ENCODE assay signal across 17 cellular contexts in the genomic region with DNA sequence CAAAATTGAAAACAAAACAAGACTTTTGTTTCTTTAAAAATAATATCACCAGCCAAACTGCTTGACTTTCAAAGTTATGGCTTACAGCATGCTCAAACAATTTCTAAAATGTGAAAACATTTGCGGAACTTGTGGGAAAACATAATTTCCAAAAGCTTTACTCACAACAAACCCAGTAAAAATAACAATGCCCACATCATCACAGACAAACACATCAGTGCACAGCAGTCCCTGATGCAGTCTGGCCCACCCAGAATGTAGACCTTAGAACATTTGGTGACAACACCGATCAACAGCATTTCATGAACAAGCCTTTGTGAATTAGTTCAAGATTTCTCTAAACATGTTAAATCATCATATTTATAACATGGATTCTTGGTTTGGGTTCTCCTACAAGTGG.
DNase-seq lines count a peak whose midpoint lies in the region; ATAC-seq, FAIRE-seq and TF ChIP-seq lines count a peak whose summit lies in the region.
"Had no signal": no experiment of that assay in that cellular context is flagged by ENCODE, and none has a peak within 500 bp of the region (broad histone marks: within the 10 kb centered on the region; RNA-seq: fewer than 3 reads in every experiment).

No MANE protein-coding gene starts in this region.

- H3K9ac ChIP-seq in astrocyte (ENCODE audit: low read length) = no peak overlapping the region

- no peak overlapping the region for H3K27ac Mint-ChIP-seq in astrocyte (ENCODE audit: unreplicated experiment)
- H3K27ac Mint-ChIP-seq in activated CD8-positive, alpha-beta T cell treated with anti-CD3 and anti-CD28 coated beads, Interleukin-2, amount 10 ng/mL, durations not matched to agents 7 days and 5 days = no peak overlapping the region
- H3K27ac Mint-ChIP-seq: CD4-positive, alpha-beta memory T cell; GM23338 had no signal

- TF ChIP-seq CTCF in AG10803 (conservative IDR thresholded peaks at IDR 0.05; ENCODE audit: low read length) (no peak), astrocyte (IDR thresholded peaks at IDR 0.05; ENCODE audit: insufficient read depth, low read depth, low read length) (no peak)

- H3K4me3 ChIP-seq in AG10803 (ENCODE audit: low read length) = no peak overlapping the region
- H3K4me3 ChIP-seq in astrocyte (ENCODE audit: insufficient read depth, low read depth, low read length) = no peak overlapping the region
- H3K4me3 ChIP-seq: GM23338 had no signal

- H3K27me3 ChIP-seq in astrocyte (ENCODE audit: insufficient read depth, low read length) = no peaks in the 10 kb centered on the region
- H3K27me3 ChIP-seq: BE2C had no signal

- no peaks in the 10 kb centered on the region for H3K9me3 ChIP-seq in astrocyte (ENCODE audit: insufficient read depth, low read depth, low read length)
- H3K9me3 ChIP-seq: BE2C had no signal

- no peak overlapping the region for H3K27ac ChIP-seq in astrocyte (ENCODE audit: low read depth, low read length)
- H3K27ac ChIP-seq: C4-2B had no signal

- no peaks in the 10 kb centered on the region for H3K36me3 ChIP-seq in astrocyte (ENCODE audit: insufficient read depth, low read length)
- H3K36me3 ChIP-seq: BE2C had no signal

- H2AFZ ChIP-seq in astrocyte (ENCODE audit: low read depth, low read length) = no peak overlapping the region
- H2AFZ ChIP-seq: GM23338 had no signal

- no peaks in the 10 kb centered on the region for H3K9me3 Mint-ChIP-seq in astrocyte (ENCODE audit: unreplicated experiment)
- H3K9me3 Mint-ChIP-seq in activated CD8-positive, alpha-beta T cell treated with anti-CD3 and anti-CD28 coated beads, Interleukin-2, amount 10 ng/mL, durations not matched to agents 7 days and 5 days (ENCODE audit: insufficient read depth) = no peaks in the 10 kb centered on the region
- H3K9me3 Mint-ChIP-seq: CD4-positive, alpha-beta memory T cell; GM23338 had no signal

- H3K27me3 Mint-ChIP-seq in astrocyte (ENCODE audit: low read depth, unreplicated experiment) = peaks cover 13% of the 10 kb centered on the region
- peaks cover 2% of the 10 kb centered on the region for H3K27me3 Mint-ChIP-seq in activated CD8-positive, alpha-beta T cell treated with anti-CD3 and anti-CD28 coated beads, Interleukin-2, amount 10 ng/mL, durations not matched to agents 7 days and 5 days (ENCODE audit: low read depth)
- H3K27me3 Mint-ChIP-seq: CD4-positive, alpha-beta memory T cell had no signal

- DNase-seq in AG10803 (ENCODE audit: low read depth) = peak; percentile 25
- no peak for DNase-seq in GM12892 (ENCODE audit: insufficient read length)
- no peak for DNase-seq in astrocyte (ENCODE audit: low read depth)
- DNase-seq in fibroblast of gingiva (ENCODE audit: low read depth) = peak; percentile 3
- no peak for DNase-seq in HuH-7 (ENCODE audit: low spot score)
- DNase-seq in NCI-H2171 (lab: John Stamatoyannopoulos, UW) = no peak
- no peak for DNase-seq in activated CD8-positive, alpha-beta T cell treated with anti-CD3 and anti-CD28 coated beads, Interleukin-2, amount 10 ng/mL, durations not matched to agents 7 days and 5 days
- no peak for DNase-seq in NCI-H2029 treated with DMSO at 0.1 percent for 48 hours (lab: John Stamatoyannopoulos, UW)
- DNase-seq: 8988T; BE2C; CD4-positive, alpha-beta memory T cell; DMS79 treated with DMSO at 0.1 percent for 48 hours; GF-D8 had no signal

- FAIRE-seq in GM12892 (lab: Jason Lieb, UNC) (peak; percentile 51), astrocyte (lab: Jason Lieb, UNC) (peak; percentile 50)
- FAIRE-seq: HepG2, HTR-8/SVneo had no signal

- H3K79me2 ChIP-seq in astrocyte (ENCODE audit: insufficient read depth, low read length) = no peaks in the 10 kb centered on the region

- no peaks in the 10 kb centered on the region for H3K4me1 ChIP-seq in astrocyte (ENCODE audit: insufficient read depth, low read length)
- H3K4me1 ChIP-seq: BE2C had no signal

- no peak overlapping the region for H3K4me3 Mint-ChIP-seq in astrocyte (ENCODE audit: unreplicated experiment)
- H3K4me3 Mint-ChIP-seq in activated CD8-positive, alpha-beta T cell treated with anti-CD3 and anti-CD28 coated beads, Interleukin-2, amount 10 ng/mL, durations not matched to agents 7 days and 5 days = no peak overlapping the region
- H3K4me3 Mint-ChIP-seq: CD4-positive, alpha-beta memory T cell; GM23338 had no signal

- CTCF ChIA-PET in activated CD8-positive, alpha-beta T cell treated with anti-CD3 and anti-CD28 coated beads, Interleukin-2, amount 10 ng/mL, durations not matched to agents 7 days and 5 days (lab: Charles Lee) = no interaction called here

- no peaks in the 10 kb centered on the region for H4K20me1 ChIP-seq in astrocyte (ENCODE audit: insufficient read depth, low read length)

- ATAC-seq in activated CD8-positive, alpha-beta T cell treated with anti-CD3 and anti-CD28 coated beads, Interleukin-2, amount 10 ng/mL, durations not matched to agents 7 days and 5 days = no peak
- ATAC-seq: HepG2 had no signal

- H3K4me2 ChIP-seq in astrocyte (ENCODE audit: low read length) = no peak overlapping the region
- H3K4me2 ChIP-seq: GM23338 had no signal

- H3K4me1 Mint-ChIP-seq in astrocyte (ENCODE audit: low read depth, unreplicated experiment) = no peaks in the 10 kb centered on the region
- no peaks in the 10 kb centered on the region for H3K4me1 Mint-ChIP-seq in activated CD8-positive, alpha-beta T cell treated with anti-CD3 and anti-CD28 coated beads, Interleukin-2, amount 10 ng/mL, durations not matched to agents 7 days and 5 days (ENCODE audit: low read depth)
- H3K4me1 Mint-ChIP-seq: CD4-positive, alpha-beta memory T cell had no signal

- POLR2A ChIA-PET in activated CD8-positive, alpha-beta T cell treated with anti-CD3 and anti-CD28 coated beads, Interleukin-2, amount 10 ng/mL, durations not matched to agents 7 days and 5 days (lab: Charles Lee) = no interaction called here

- H3K36me3 Mint-ChIP-seq in astrocyte (ENCODE audit: low read depth, unreplicated experiment) = no peaks in the 10 kb centered on the region
- no peaks in the 10 kb centered on the region for H3K36me3 Mint-ChIP-seq in activated CD8-positive, alpha-beta T cell treated with anti-CD3 and anti-CD28 coated beads, Interleukin-2, amount 10 ng/mL, durations not matched to agents 7 days and 5 days (ENCODE audit: low read depth)
- H3K36me3 Mint-ChIP-seq: CD4-positive, alpha-beta memory T cell had no signal

- TF ChIP-seq POLR2A in GM12892 (IDR thresholded peaks at IDR 0.05; ENCODE audit: low read depth, low read length) = no peak

Comparison
In these comparisons a context has a peak if more than half of its experiments do, and no peak if none do; other contexts are left out.
1. DNase-seq: peak in AG10803 (single experiment) and fibroblast of gingiva (single experiment); none in GM12892 (single experiment), astrocyte (single experiment), HuH-7 (single experiment), NCI-H2171 (single experiment), activated CD8-positive, alpha-beta T cell treated with anti-CD3 and anti-CD28 coated beads, Interleukin-2, amount 10 ng/mL, durations not matched to agents 7 days and 5 days (single experiment) and NCI-H2029 treated with DMSO at 0.1 percent for 48 hours (single experiment).